ENCODE assay signal across 13 cellular contexts in genomic region chr11:65928667-65929066, GRCh38. TPM values are rescaled to one million over a fixed set of nuclear protein-coding genes. Genes with fewer than 3 reads are reported as not detected.
DNase-seq lines count a peak whose midpoint lies in the region; ATAC-seq and TF ChIP-seq lines count a peak whose summit lies in the region.
"Had no signal": no experiment of that assay in that cellular context is flagged by ENCODE, and none has a peak within 500 bp of the region (broad histone marks: within the 10 kb centered on the region; RNA-seq: fewer than 3 reads in every experiment).

No MANE protein-coding gene starts in this region.

- no peaks in the 10 kb centered on the region for H4K20me1 ChIP-seq in OCI-LY1 (ENCODE audit: insufficient read depth, low read length)

- H3K36me3 Mint-ChIP-seq in activated T-cell treated with anti-CD3 and anti-CD28 coated beads, Interleukin-2, amount 50 U/mL, for 72 hours (ENCODE audit: insufficient read depth in 2 of 2), result no peaks in the 10 kb centered on the region
- no peaks in the 10 kb centered on the region for H3K36me3 Mint-ChIP-seq in activated naive CD8-positive, alpha-beta T cell treated with anti-CD3 and anti-CD28 coated beads, Interleukin-2, amount 50 U/mL, for 24 hours (ENCODE audit: low read depth)

- H3K36me3 ChIP-seq in OCI-LY1 (ENCODE audit: insufficient read depth, low read length) (no peaks in the 10 kb centered on the region), spleen (peaks cover 0 to 19% (median under 1%) of the 10 kb centered on the region in 6 donors), colonic mucosa (no peaks in the 10 kb centered on the region)

- H3K9me3 ChIP-seq in OCI-LY1 (ENCODE audit: low read length) (no peaks in the 10 kb centered on the region), spleen (no peaks in the 10 kb centered on the region), colonic mucosa (no peaks in the 10 kb centered on the region)

- no peaks in the 10 kb centered on the region for H3K9me3 Mint-ChIP-seq in activated T-cell treated with anti-CD3 and anti-CD28 coated beads, Interleukin-2, amount 50 U/mL, for 72 hours
- no peaks in the 10 kb centered on the region for H3K9me3 Mint-ChIP-seq in activated naive CD8-positive, alpha-beta T cell treated with anti-CD3 and anti-CD28 coated beads, Interleukin-2, amount 50 U/mL, for 24 hours

- 31 to 48% (median 33%) methylated on average over 6 of the region's 6 CpGs for WGBS in spleen, 5 donors

- H3K4me3 ChIP-seq in OCI-LY1 (ENCODE audit: low read depth, low read length, poor library complexity, severe bottlenecking), result no peak overlapping the region
- H3K4me3 ChIP-seq in spleen, result peak overlapping the region in 1 of 8 donors; percentile 59
- no peak overlapping the region for H3K4me3 ChIP-seq in colonic mucosa

- peak overlapping the region; percentile 79 for H3K27ac Mint-ChIP-seq in activated T-cell treated with anti-CD3 and anti-CD28 coated beads, Interleukin-2, amount 50 U/mL, for 72 hours
- H3K27ac Mint-ChIP-seq in activated naive CD8-positive, alpha-beta T cell treated with anti-CD3 and anti-CD28 coated beads, Interleukin-2, amount 50 U/mL, for 24 hours, result peak overlapping the region; percentile 90

- no peaks in the 10 kb centered on the region for H3K79me2 ChIP-seq in OCI-LY1 (ENCODE audit: insufficient read depth, low read length)

- H2AFZ ChIP-seq in OCI-LY1 (ENCODE audit: low read length), result no peak overlapping the region

- no peak for TF ChIP-seq POLR2A in spleen (IDR thresholded peaks at IDR 0.05)

- no peak for ATAC-seq in activated T-cell treated with anti-CD3 and anti-CD28 coated beads, Interleukin-2, amount 50 U/mL, for 72 hours (replicated peaks in 1 of 2)
- ATAC-seq in activated naive CD8-positive, alpha-beta T cell treated with anti-CD3 and anti-CD28 coated beads, Interleukin-2, amount 50 U/mL, for 24 hours, result no peak
- ATAC-seq in GM21526 (IDR thresholded peaks at IDR 0.05; ENCODE audit: low FRiP score, unreplicated experiment) (no peak), HG03460 (IDR thresholded peaks at IDR 0.05; ENCODE audit: unreplicated experiment) (no peak)
- ATAC-seq: foreskin keratinocyte, SK-N-SH treated with all-trans-retinoic acid at 6 μM for 48 hours had no signal

- H3K4me1 ChIP-seq in OCI-LY1 (ENCODE audit: insufficient read depth, low read length, severe bottlenecking) (peaks cover 13% of the 10 kb centered on the region), spleen (peaks cover 12 to 28% (median 20%) of the 10 kb centered on the region in 6 donors), colonic mucosa (no peaks in the 10 kb centered on the region)
- H3K4me1 ChIP-seq: foreskin keratinocyte had no signal

- intact Hi-C loops in spleen (cut with DNase I; ENCODE audit: low total_unique reads), result no loop called here
- intact Hi-C loops in colonic mucosa (cut with DNase I), result no loop called here

- peak overlapping the region; percentile 17; the same call in 1 of the 2 replicates for H3K9ac ChIP-seq in OCI-LY1 (ENCODE audit: low read length)
- no peak overlapping the region for H3K9ac ChIP-seq in colonic mucosa (ENCODE audit: low read depth in 2 of 2, low read length in 2 of 2)

- H3K4me1 Mint-ChIP-seq in activated T-cell treated with anti-CD3 and anti-CD28 coated beads, Interleukin-2, amount 50 U/mL, for 72 hours (ENCODE audit: low read depth), result peaks cover 48% of the 10 kb centered on the region
- peaks cover 51% of the 10 kb centered on the region for H3K4me1 Mint-ChIP-seq in activated naive CD8-positive, alpha-beta T cell treated with anti-CD3 and anti-CD28 coated beads, Interleukin-2, amount 50 U/mL, for 24 hours

- H3K27ac ChIP-seq in OCI-LY1 (ENCODE audit: low read depth, low read length, poor library complexity, severe bottlenecking) (no peak overlapping the region), spleen (peak overlapping the region; percentile 76 to 94 (median 86)), colonic mucosa (no peak overlapping the region)
- H3K27ac ChIP-seq: foreskin keratinocyte had no signal

- no peak for TF ChIP-seq CTCF in OCI-LY1 (IDR thresholded peaks at IDR 0.05; ENCODE audit: low read length)
- TF ChIP-seq CTCF in spleen (IDR thresholded peaks at IDR 0.05 in 8 of 11, conservative IDR thresholded peaks at IDR 0.05 in 3 of 11), result no peak
- no peak for TF ChIP-seq CTCF in colonic mucosa (IDR thresholded peaks at IDR 0.05)

- no peaks in the 10 kb centered on the region for H3K9me2 ChIP-seq in OCI-LY1 (ENCODE audit: low read depth, low read length)

- no peaks in the 10 kb centered on the region for H3K27me3 ChIP-seq in OCI-LY1 (ENCODE audit: insufficient read depth, low read length)
- no peaks in the 10 kb centered on the region for H3K27me3 ChIP-seq in spleen (replicated peaks in 1 of 7)
- H3K27me3 ChIP-seq in colonic mucosa, result no peaks in the 10 kb centered on the region
- H3K27me3 ChIP-seq: foreskin keratinocyte had no signal

- peak overlapping the region; percentile 45 for H3K4me2 ChIP-seq in OCI-LY1 (ENCODE audit: low read length)

- no peak for DNase-seq in activated T-cell treated with anti-CD3 and anti-CD28 coated beads, Interleukin-2, amount 50 U/mL, for 72 hours
- no peak for DNase-seq in activated T-cell treated with anti-CD3 and anti-CD28 coated beads, Interleukin-2, amount 50 U/mL, for 48 hours
- DNase-seq in activated naive CD8-positive, alpha-beta T cell treated with anti-CD3 and anti-CD28 coated beads, Interleukin-2, amount 50 U/mL, for 24 hours, result no peak
- no peak for DNase-seq in spleen
- no peak for DNase-seq in colonic mucosa
- DNase-seq: foreskin keratinocyte, GOT3 had no signal

- peak overlapping the region; percentile 74 to 85 for H3K4me3 Mint-ChIP-seq in activated T-cell treated with anti-CD3 and anti-CD28 coated beads, Interleukin-2, amount 50 U/mL, for 72 hours
- H3K4me3 Mint-ChIP-seq in activated naive CD8-positive, alpha-beta T cell treated with anti-CD3 and anti-CD28 coated beads, Interleukin-2, amount 50 U/mL, for 24 hours, result peak overlapping the region; percentile 69

- no peaks in the 10 kb centered on the region for H3F3A ChIP-seq in OCI-LY1 (ENCODE audit: insufficient read depth, low read length)

- no peaks in the 10 kb centered on the region for H3K27me3 Mint-ChIP-seq in activated T-cell treated with anti-CD3 and anti-CD28 coated beads, Interleukin-2, amount 50 U/mL, for 72 hours (ENCODE audit: low read depth)
- H3K27me3 Mint-ChIP-seq in activated naive CD8-positive, alpha-beta T cell treated with anti-CD3 and anti-CD28 coated beads, Interleukin-2, amount 50 U/mL, for 24 hours, result no peaks in the 10 kb centered on the region

RNA-seq across cellular contexts. Expression of gene DRAP1, which starts 9.4 kb away (rescaled TPM):
- 100 to 1,000 TPM; 126 to 145 TPM for total RNA-seq in activated T-cell treated with anti-CD3 and anti-CD28 coated beads, Interleukin-2, amount 50 U/mL, for 72 hours
- 10 to 100 TPM; 58.3 to 84.2 (median 69.6) TPM for total RNA-seq in spleen
- 100 to 1,000 TPM; 116 to 123 (median 122) TPM for polyA plus RNA-seq in spleen
- 10 to 100 TPM; 53.4 to 91.5 TPM for total RNA-seq in colonic mucosa

RNA-seq across cellular contexts. Expression of gene C11orf68, which starts 9.8 kb away (rescaled TPM):
- total RNA-seq in activated T-cell treated with anti-CD3 and anti-CD28 coated beads, Interleukin-2, amount 50 U/mL, for 72 hours, result 10 to 100 TPM; 34.7 to 36.5 TPM
- 10 to 100 TPM; 22.0 to 40.9 (median 31.7) TPM for total RNA-seq in spleen
- 10 to 100 TPM; 34.3 to 44.9 (median 36.7) TPM for polyA plus RNA-seq in spleen
- total RNA-seq in colonic mucosa, result 10 to 100 TPM; 26.6 to 29.0 TPM

RNA-seq across cellular contexts. Expression of gene TSGA10IP, which starts 16.6 kb away (rescaled TPM):
- total RNA-seq in activated T-cell treated with anti-CD3 and anti-CD28 coated beads, Interleukin-2, amount 50 U/mL, for 72 hours, result not detected
- total RNA-seq in spleen (under 1 TPM in 1 of 7 donors, not detected in 6; 0.24 TPM), colonic mucosa (not detected)
- polyA plus RNA-seq in spleen, result under 1 TPM; 0.06 to 0.24 (median 0.14) TPM
- total RNA-seq: aorta, foreskin keratinocyte, mesenteric fat pad had no signal
- polyA plus RNA-seq: aorta, foreskin keratinocyte had no signal

RNA-seq across cellular contexts. Expression of gene FOSL1, which starts 28.5 kb away (rescaled TPM):
- total RNA-seq in activated T-cell treated with anti-CD3 and anti-CD28 coated beads, Interleukin-2, amount 50 U/mL, for 72 hours, result 10 to 100 TPM; 11.9 to 18.8 TPM
- 1 to 10 TPM in 6 of 7 donors, under 1 TPM in 1; 0.42 to 5.4 (median 1.6) TPM for total RNA-seq in spleen
- 1 to 10 TPM in 2 of 3 donors, under 1 TPM in 1; 0.59 to 1.2 (median 1.2) TPM for polyA plus RNA-seq in spleen
- total RNA-seq in colonic mucosa, result 1 to 10 TPM in 1 of 2 donors, under 1 TPM in 1; 0.84 to 4.2 TPM

RNA-seq across cellular contexts. Expression of gene SART1, which starts 32.9 kb away (rescaled TPM):
- total RNA-seq in activated T-cell treated with anti-CD3 and anti-CD28 coated beads, Interleukin-2, amount 50 U/mL, for 72 hours, result 10 to 100 TPM; 63.2 to 75.9 TPM
- total RNA-seq in spleen (10 to 100 TPM; 26.6 to 64.7 (median 54.9) TPM), colonic mucosa (10 to 100 TPM; 40.0 to 50.9 TPM)
- 100 to 1,000 TPM in 2 of 3 donors, 10 to 100 TPM in 1; 80.3 to 117 (median 109) TPM for polyA plus RNA-seq in spleen

Comparison
In these comparisons a context has a peak if more than half of its experiments do, and no peak if none do; other contexts are left out.
1. H3K27ac ChIP-seq: peak in spleen (8 of 8); none in OCI-LY1 (single experiment) and colonic mucosa (single experiment).